In genomic region chr1:240611619-240612490, GRCh38 we compare ENCODE assay signal across 8 cellular contexts. TPM values are rescaled to one million over a fixed set of nuclear protein-coding genes. Genes with fewer than 3 reads are reported as not detected.
DNase-seq lines count a peak whose midpoint lies in the region; ATAC-seq, FAIRE-seq and TF ChIP-seq lines count a peak whose summit lies in the region.

GREM2 (minus strand) TSS chr1:240612155; CDS start chr1:240493475, 118,680 bp downstream.

- DNase-seq in D721Med (ENCODE audit: insufficient read length, low spot score) = peak; percentile 36
- DNase-seq in HS-27A (ENCODE audit: low read depth) = peak; percentile 24
- peak; percentile 20 to 39 (median 23) for DNase-seq in T-helper 17 cell
- peak; percentile 2 for DNase-seq in mammary epithelial cell
- DNase-seq in kidney = peak; percentile 84
- DNase-seq in spleen = no peak
- DNase-seq in SKM-1 (lab: John Stamatoyannopoulos, UW; ENCODE audit: unreplicated experiment) = no peak

- H3K36me3 Mint-ChIP-seq in T-helper 17 cell (ENCODE audit: low read depth) = peaks cover 3% of the 10 kb centered on the region

- H3K9me3 ChIP-seq in T-helper 17 cell (ENCODE audit: control insufficient read depth, low read length, poor library complexity, severe bottlenecking) (peaks cover 2% of the 10 kb centered on the region), mammary epithelial cell (replicated peaks; ENCODE audit: insufficient read depth, low read length) (no peaks in the 10 kb centered on the region), kidney (ENCODE audit: control insufficient read depth in 1 of 2, low read length in 2 of 2) (no peaks in the 10 kb centered on the region), spleen (no peaks in the 10 kb centered on the region)

- ATAC-seq in GM21390 (IDR thresholded peaks at IDR 0.05; ENCODE audit: unreplicated experiment) (peak; percentile 90), T-helper 17 cell (peak; percentile 73)

- dilution Hi-C loops in mammary epithelial cell (cut with HindIII; ENCODE audit: low sequenced_read_pairs) = no loop called here

- FAIRE-seq in D721Med (lab: Jason Lieb, UNC) (no peak), kidney (lab: Jason Lieb, UNC) (no peak)

- no peak for TF ChIP-seq CTCF in D721Med (IDR thresholded peaks at IDR 0.05; ENCODE audit: insufficient read depth, missing control alignments)
- TF ChIP-seq CTCF in mammary epithelial cell (conservative IDR thresholded peaks at IDR 0.05 in 1 of 2, IDR thresholded peaks at IDR 0.05 in 1 of 2; ENCODE audit: extremely low read depth in 1 of 2, insufficient read depth in 1 of 2, low read depth in 1 of 2, low read length in 2 of 2) = no peak
- TF ChIP-seq CTCF in kidney (IDR thresholded peaks at IDR 0.05; ENCODE audit: borderline replicate concordance, extremely low read depth, insufficient read depth) = no peak
- no peak for TF ChIP-seq CTCF in spleen (IDR thresholded peaks at IDR 0.05 in 8 of 11, conservative IDR thresholded peaks at IDR 0.05 in 3 of 11)

- H3K27me3 Mint-ChIP-seq in T-helper 17 cell = no peaks in the 10 kb centered on the region

- H2AFZ ChIP-seq in mammary epithelial cell (ENCODE audit: low read depth, low read length) = peak within 1 kb of the TSS; percentile 91

- no peak within 1 kb of the TSS for H3K27ac ChIP-seq in mammary epithelial cell (ENCODE audit: insufficient read depth, low read depth, low read length)
- no peak within 1 kb of the TSS for H3K27ac ChIP-seq in kidney (ENCODE audit: low read depth in 2 of 2, low read length in 2 of 2)
- no peak within 1 kb of the TSS for H3K27ac ChIP-seq in spleen

- H3K4me1 Mint-ChIP-seq in T-helper 17 cell = peaks cover 43% of the 10 kb centered on the region

- H3K36me3 ChIP-seq in mammary epithelial cell (ENCODE audit: insufficient read depth, low read length) = no peaks in the 10 kb centered on the region
- H3K36me3 ChIP-seq in kidney (ENCODE audit: control insufficient read depth in 1 of 2, insufficient read depth in 2 of 2, low read length in 2 of 2) = no peaks in the 10 kb centered on the region
- no peaks in the 10 kb centered on the region for H3K36me3 ChIP-seq in spleen

- H4K20me1 ChIP-seq in mammary epithelial cell (ENCODE audit: insufficient read depth, low read length) = no peaks in the 10 kb centered on the region

- H3K4me3 ChIP-seq in mammary epithelial cell (replicated peaks in 1 of 3; ENCODE audit: insufficient read depth in 1 of 3, low read depth in 2 of 3, low read length in 3 of 3) = peak within 1 kb of the TSS; percentile 42 to 54 (median 52)
- peak within 1 kb of the TSS; percentile 73 to 78 for H3K4me3 ChIP-seq in kidney (ENCODE audit: low read length in 2 of 2)
- H3K4me3 ChIP-seq in spleen = peak within 1 kb of the TSS; percentile 18 to 67 (median 35)

- H3K9ac ChIP-seq in mammary epithelial cell (ENCODE audit: insufficient read depth, low read length) (no peak within 1 kb of the TSS), kidney (ENCODE audit: low read length in 2 of 2) (peak within 1 kb of the TSS in 1 of 2 donors; percentile 16)

- 5% methylated on average over 20 of the region's 40 CpGs for WGBS in mammary epithelial cell (ENCODE audit: low coverage, missing lambda C conversion rate)
- WGBS in spleen, 5 donors = 1 to 2% (median 2%) methylated on average over 35 to 40 of the region's 40 CpGs

- H3K4me2 ChIP-seq in mammary epithelial cell (ENCODE audit: insufficient read depth, low read depth, low read length) = peak within 1 kb of the TSS; percentile 83

- H3K4me3 Mint-ChIP-seq in T-helper 17 cell = peak within 1 kb of the TSS; percentile 99

- no TSS peak for BruUV-seq in mammary epithelial cell (replicated peaks; lab: Mats Ljungman, UMichigan)

- no peaks in the 10 kb centered on the region for H3K79me2 ChIP-seq in mammary epithelial cell (ENCODE audit: insufficient read depth, low read length)

- CTCF ChIA-PET in mammary epithelial cell (lab: Charles Lee; ENCODE audit: low non-redundant PET) = no interaction called here

- H3K4me1 ChIP-seq in mammary epithelial cell (ENCODE audit: insufficient read depth, low read length) (no peaks in the 10 kb centered on the region), kidney (ENCODE audit: control insufficient read depth in 1 of 2, insufficient read depth in 1 of 2, low read depth in 1 of 2, low read length in 2 of 2) (no peaks in the 10 kb centered on the region), spleen (peaks cover 0 to 13% (median 12%) of the 10 kb centered on the region in 6 donors)

- no peak for TF ChIP-seq POLR2A in spleen (IDR thresholded peaks at IDR 0.05)

- in situ Hi-C loops in mammary epithelial cell (cut with MboI; ENCODE audit: low sequenced_read_pairs in 2 of 2) = no loop called here

- intact Hi-C loops in mammary epithelial cell (cut with micrococcal nuclease) = no loop called here
- intact Hi-C loops in kidney (cut with DNase I) = no loop called here
- intact Hi-C loops in spleen (cut with DNase I; ENCODE audit: low total_unique reads) = no loop called here

- H3K27ac Mint-ChIP-seq in T-helper 17 cell = peak within 1 kb of the TSS; percentile 99

- no peaks in the 10 kb centered on the region for H3K27me3 ChIP-seq in mammary epithelial cell (ENCODE audit: insufficient read depth, low read length)
- peaks cover 0 to 56% (median 14%) of the 10 kb centered on the region in 7 donors for H3K27me3 ChIP-seq in spleen (replicated peaks in 1 of 7)

RNA-seq across cellular contexts. Expression of gene GREM2, which starts in this region (rescaled TPM):
- total RNA-seq in T-helper 17 cell (1 to 10 TPM; 5.5 to 8.5 TPM), mammary epithelial cell (under 1 TPM in 1 of 2 donors, not detected in 1; under 0.01 TPM), kidney (0.50 TPM), spleen (1 to 10 TPM in 2 of 7 donors, under 1 TPM in 5; 0.34 to 1.5 (median 0.85) TPM)
- polyA plus RNA-seq in mammary epithelial cell (not detected), kidney (ENCODE audit: insufficient read depth, low read depth, low replicate concordance) (0.34 TPM), spleen (under 1 TPM; 0.22 to 0.46 (median 0.45) TPM)
- not detected for polyA minus RNA-seq in mammary epithelial cell

Comparison
In these comparisons a context has a peak if more than half of its experiments do, and no peak if none do; other contexts are left out.
1. Peak in DNase-seq, H3K4me3 ChIP-seq and H3K4me2 ChIP-seq in mammary epithelial cell; RNA of the gene not detected or under 1 TPM.
2. Peak in DNase-seq and H3K4me3 ChIP-seq in kidney; RNA of the gene not detected or under 1 TPM.
3. DNase-seq: peak in D721Med (single experiment), HS-27A (single experiment) and T-helper 17 cell (3 of 3); none in spleen (single experiment) and SKM-1 (single experiment).
4. Peak in every context shown above with its lines, with median percentiles within 50 percentile points of each other: H3K4me3 ChIP-seq.